ENCODE assay signal across 10 cellular contexts in genomic region chr7:6260291-6261183, GRCh38. TPM values are rescaled to one million over a fixed set of nuclear protein-coding genes. Genes with fewer than 3 reads are reported as not detected.
A peak's percentile ranks its signal among the peaks of the same experiment; 100 is the strongest.
DNase-seq lines count a peak whose midpoint lies in the region; ATAC-seq, FAIRE-seq and TF ChIP-seq lines count a peak whose summit lies in the region.
"Had no signal": no experiment of that assay in that cellular context is flagged by ENCODE, and none has a peak within 500 bp of the region (broad histone marks: within the 10 kb centered on the region; RNA-seq: fewer than 3 reads in every experiment).

No MANE protein-coding gene starts in this region.

- H3K4me3 Mint-ChIP-seq in T-cell (no peak overlapping the region), neural progenitor cell (peak overlapping the region; percentile 2)
- H3K4me3 Mint-ChIP-seq: activated CD4-positive, alpha-beta T cell treated with anti-CD3 and anti-CD28 coated beads, Interleukin-2, amount 10 ng/mL, durations not matched to agents 24 days and 14 days had no signal

- no peaks in the 10 kb centered on the region for H3K9me3 ChIP-seq in neural progenitor cell (ENCODE audit: low read depth)
- H3K9me3 ChIP-seq: SJCRH30 had no signal

- POLR2A ChIA-PET in T-cell (lab: Charles Lee) = interaction anchor here (0.6 to 1.1 kb wide), 2 partner anchors 9 kb away, joined by 3 read pairs; no protein-coding TSS in a partner anchor

- H3K36me3 ChIP-seq in neural progenitor cell = no peaks in the 10 kb centered on the region
- H3K36me3 ChIP-seq: SJCRH30 had no signal

- H3K27me3 Mint-ChIP-seq in T-cell (no peaks in the 10 kb centered on the region), neural progenitor cell (ENCODE audit: insufficient read depth, low read depth) (no peaks in the 10 kb centered on the region)

- H3K36me3 Mint-ChIP-seq in T-cell (no peaks in the 10 kb centered on the region), neural progenitor cell (no peaks in the 10 kb centered on the region)

- H3K4me2 ChIP-seq in neural progenitor cell = no peak overlapping the region

- H3K4me1 ChIP-seq in neural progenitor cell = peaks cover 12% of the 10 kb centered on the region

- no peak for DNase-seq in T-cell
- DNase-seq in fibroblast of peridontal ligament (ENCODE audit: extremely low read depth) = peak; percentile 87
- DNase-seq in neural progenitor cell (ENCODE audit: low spot score) = no peak
- DNase-seq in urothelium cell line (ENCODE audit: low spot score) = no peak
- DNase-seq in cerebellar nuclear complex (lab: John Stamatoyannopoulos, UW) = no peak
- no peak for DNase-seq in NCI-H345 (lab: John Stamatoyannopoulos, UW)
- no peak for DNase-seq in NOMO-1 (lab: John Stamatoyannopoulos, UW; ENCODE audit: unreplicated experiment in 2 of 2)
- DNase-seq: activated CD4-positive, alpha-beta T cell treated with anti-CD3 and anti-CD28 coated beads, Interleukin-2, amount 10 ng/mL, durations not matched to agents 24 days and 14 days; NCI-H524; SJCRH30 had no signal

- peaks cover 18% of the 10 kb centered on the region for H3K79me2 ChIP-seq in neural progenitor cell (ENCODE audit: low read depth)

- H3K9me3 Mint-ChIP-seq in T-cell (no peaks in the 10 kb centered on the region), neural progenitor cell (no peaks in the 10 kb centered on the region)
- H3K9me3 Mint-ChIP-seq: activated CD4-positive, alpha-beta T cell treated with anti-CD3 and anti-CD28 coated beads, Interleukin-2, amount 10 ng/mL, durations not matched to agents 24 days and 14 days had no signal

- no peak for ATAC-seq in T-cell (replicated peaks in 1 of 4)

- H3K4me3 ChIP-seq in neural progenitor cell = no peak overlapping the region
- H3K4me3 ChIP-seq: SJCRH30 had no signal

- no peaks in the 10 kb centered on the region for H3K27me3 ChIP-seq in neural progenitor cell
- H3K27me3 ChIP-seq: SJCRH30 had no signal

- no peaks in the 10 kb centered on the region for H4K20me1 ChIP-seq in neural progenitor cell (ENCODE audit: low read depth)

- no peaks in the 10 kb centered on the region for H3F3A ChIP-seq in neural progenitor cell (ENCODE audit: low read depth)

- CTCF ChIA-PET in T-cell (lab: Charles Lee) = interaction anchor here in 1 of 2 donors (1.2 kb wide), 1 partner anchor 18 kb away, joined by 12 read pairs; no protein-coding TSS in a partner anchor

- H3K27ac Mint-ChIP-seq in T-cell (peak overlapping the region; percentile 24 to 68), neural progenitor cell (no peak overlapping the region)
- H3K27ac Mint-ChIP-seq: activated CD4-positive, alpha-beta T cell treated with anti-CD3 and anti-CD28 coated beads, Interleukin-2, amount 10 ng/mL, durations not matched to agents 24 days and 14 days had no signal

- no peak for TF ChIP-seq CTCF in neural progenitor cell (IDR thresholded peaks at IDR 0.05)

- peak; percentile 35 for FAIRE-seq in urothelium cell line (lab: Jason Lieb, UNC)

- no peak overlapping the region for H3K9ac ChIP-seq in neural progenitor cell

- H3K27ac ChIP-seq in neural progenitor cell = no peak overlapping the region
- H3K27ac ChIP-seq: SJCRH30 had no signal

- no peak overlapping the region for H2AFZ ChIP-seq in neural progenitor cell (replicated peaks)

- H3K4me1 Mint-ChIP-seq in T-cell (peaks cover 38 to 58% (median 56%) of the 10 kb centered on the region in 3 donors), neural progenitor cell (peaks cover 14% of the 10 kb centered on the region)

RNA-seq across cellular contexts. Expression of gene CYTH3, which starts 11.9 kb away (rescaled TPM):
- total RNA-seq in T-cell (10 to 100 TPM in 3 of 5 donors, 1 to 10 TPM in 2; 5.0 to 16.3 (median 12.5) TPM), neural progenitor cell (ENCODE audit: low replicate concordance) (10.9 and 16.5 TPM in 2 replicates)
